Comparison of ENCODE assay signal across 9 cellular contexts in genomic region chr1:233394860-233395717, GRCh38.
DNase-seq lines count a peak whose midpoint lies in the region; ATAC-seq and TF ChIP-seq lines count a peak whose summit lies in the region.
"Had no signal": no experiment of that assay in that cellular context is flagged by ENCODE, and none has a peak within 500 bp of the region (broad histone marks: within the 10 kb centered on the region; RNA-seq: fewer than 3 reads in every experiment).

No MANE protein-coding gene starts in this region.

- H3K4me3 ChIP-seq in GM12875 (ENCODE audit: low read depth, low read length) = no peak overlapping the region
- H3K4me3 ChIP-seq in cardiac muscle cell = no peak overlapping the region
- no peak overlapping the region for H3K4me3 ChIP-seq in retinal pigment epithelial cell (ENCODE audit: low read length)

- TF ChIP-seq CTCF in GM12875 (IDR thresholded peaks at IDR 0.05; ENCODE audit: borderline replicate concordance, insufficient read depth, low read depth, low read length) = peak; percentile 56; the same call in 1 of the 2 replicates
- peak; percentile 83 for TF ChIP-seq CTCF in cardiac muscle cell (IDR thresholded peaks at IDR 0.05; ENCODE audit: low read depth, low read length)
- TF ChIP-seq CTCF in retinal pigment epithelial cell (conservative IDR thresholded peaks at IDR 0.05; ENCODE audit: low read depth, low read length) = peak; percentile 88

- no peak overlapping the region for H3K27ac Mint-ChIP-seq in activated CD8-positive, alpha-beta T cell treated with anti-CD3 and anti-CD28 coated beads, Interleukin-2, amount 10 ng/mL, durations not matched to agents 7 days and 5 days
- H3K27ac Mint-ChIP-seq: IgD-negative memory B cell had no signal

- ATAC-seq in HG03175 (IDR thresholded peaks at IDR 0.05; ENCODE audit: unreplicated experiment) = peak; percentile 93
- peak; percentile 67 for ATAC-seq in activated CD8-positive, alpha-beta T cell treated with anti-CD3 and anti-CD28 coated beads, Interleukin-2, amount 10 ng/mL, durations not matched to agents 7 days and 5 days
- ATAC-seq in HG02885 (IDR thresholded peaks at IDR 0.05; ENCODE audit: poor library complexity, unreplicated experiment) = no peak

- CTCF ChIA-PET in activated CD8-positive, alpha-beta T cell treated with anti-CD3 and anti-CD28 coated beads, Interleukin-2, amount 10 ng/mL, durations not matched to agents 7 days and 5 days (lab: Charles Lee) = interaction anchor here (1.0 to 1.3 kb wide), 3 partner anchors 11 to 396 kb away, joined by 3 to 4 read pairs (median 4); no protein-coding TSS in a partner anchor

- peaks cover 12% of the 10 kb centered on the region for H3K27me3 Mint-ChIP-seq in activated CD8-positive, alpha-beta T cell treated with anti-CD3 and anti-CD28 coated beads, Interleukin-2, amount 10 ng/mL, durations not matched to agents 7 days and 5 days (ENCODE audit: low read depth)

- no peaks in the 10 kb centered on the region for H3K4me1 Mint-ChIP-seq in activated CD8-positive, alpha-beta T cell treated with anti-CD3 and anti-CD28 coated beads, Interleukin-2, amount 10 ng/mL, durations not matched to agents 7 days and 5 days (ENCODE audit: low read depth)
- H3K4me1 Mint-ChIP-seq: IgD-negative memory B cell had no signal

- H3K27me3 ChIP-seq in cardiac muscle cell = no peaks in the 10 kb centered on the region

- no peak overlapping the region for H3K4me3 Mint-ChIP-seq in activated CD8-positive, alpha-beta T cell treated with anti-CD3 and anti-CD28 coated beads, Interleukin-2, amount 10 ng/mL, durations not matched to agents 7 days and 5 days
- H3K4me3 Mint-ChIP-seq: IgD-negative memory B cell had no signal

- H3K4me1 ChIP-seq in cardiac muscle cell (ENCODE audit: low read depth) = peaks cover 3% of the 10 kb centered on the region

- no peaks in the 10 kb centered on the region for H3K9me3 Mint-ChIP-seq in activated CD8-positive, alpha-beta T cell treated with anti-CD3 and anti-CD28 coated beads, Interleukin-2, amount 10 ng/mL, durations not matched to agents 7 days and 5 days (ENCODE audit: insufficient read depth)
- H3K9me3 Mint-ChIP-seq: IgD-negative memory B cell had no signal

- POLR2A ChIA-PET in activated CD8-positive, alpha-beta T cell treated with anti-CD3 and anti-CD28 coated beads, Interleukin-2, amount 10 ng/mL, durations not matched to agents 7 days and 5 days (lab: Charles Lee) = no interaction called here

- no peaks in the 10 kb centered on the region for H3K36me3 ChIP-seq in cardiac muscle cell

- H3K36me3 Mint-ChIP-seq in activated CD8-positive, alpha-beta T cell treated with anti-CD3 and anti-CD28 coated beads, Interleukin-2, amount 10 ng/mL, durations not matched to agents 7 days and 5 days (ENCODE audit: low read depth) = no peaks in the 10 kb centered on the region
- H3K36me3 Mint-ChIP-seq: IgD-negative memory B cell had no signal

- H3K27ac ChIP-seq in cardiac muscle cell = no peak overlapping the region

- DNase-seq in AG20443 (ENCODE audit: low spot score) (peak; percentile 71), NCI-H446 (lab: John Stamatoyannopoulos, UW) (peak; percentile 61 to 83), cardiac muscle cell (ENCODE audit: low read depth in 1 of 2, low spot score in 1 of 2) (peak; percentile 67), retinal pigment epithelial cell (ENCODE audit: low read depth) (no peak)
- peak; percentile 41 for DNase-seq in activated CD8-positive, alpha-beta T cell treated with anti-CD3 and anti-CD28 coated beads, Interleukin-2, amount 10 ng/mL, durations not matched to agents 7 days and 5 days

- no peaks in the 10 kb centered on the region for H3K9me3 ChIP-seq in cardiac muscle cell (ENCODE audit: low read depth)
